12 cellular contexts compared by ENCODE assay signal in the genomic region with DNA sequence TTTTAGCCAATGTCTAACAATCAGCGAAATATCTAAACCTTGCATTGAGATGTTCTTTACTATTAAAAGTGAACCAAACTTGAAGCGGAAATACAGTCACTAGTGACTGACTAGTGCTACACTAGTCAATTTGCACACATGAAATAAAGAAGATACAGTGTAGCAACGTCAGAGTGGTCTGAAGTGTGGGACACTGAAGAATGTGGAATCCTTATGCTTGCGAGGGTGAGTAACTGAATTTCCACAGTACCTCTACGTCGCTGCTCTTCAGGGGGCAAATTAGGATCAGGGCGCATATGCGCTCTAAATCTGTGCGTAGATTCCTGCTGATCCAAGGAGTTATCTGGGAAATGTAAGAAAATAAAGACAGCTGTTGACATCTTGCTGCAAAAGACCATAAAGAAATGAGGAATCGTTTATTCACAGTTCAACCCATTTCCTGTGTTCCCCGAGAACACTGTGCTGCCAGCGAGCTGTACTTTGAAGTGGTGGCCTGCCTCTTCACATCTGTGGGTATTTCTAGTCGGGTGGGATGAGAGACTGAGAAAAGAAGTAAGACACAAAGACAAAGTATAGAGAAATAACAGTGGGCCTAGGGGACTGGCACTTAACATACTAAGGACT. TPM values are rescaled to one million over a fixed set of nuclear protein-coding genes. Genes with fewer than 3 reads are reported as not detected.
DNase-seq lines count a peak whose midpoint lies in the region; ATAC-seq and TF ChIP-seq lines count a peak whose summit lies in the region.
"Had no signal": no experiment of that assay in that cellular context is flagged by ENCODE, and none has a peak within 500 bp of the region (broad histone marks: within the 10 kb centered on the region; RNA-seq: fewer than 3 reads in every experiment).

No MANE protein-coding gene starts in this region.

- H3K4me3 ChIP-seq in GM23338 = no peak overlapping the region
- H3K4me3 ChIP-seq in smooth muscle cell = no peak overlapping the region
- H3K4me3 ChIP-seq in uterus = no peak overlapping the region

- no peak overlapping the region for H2AFZ ChIP-seq in GM23338
- no peak overlapping the region for H2AFZ ChIP-seq in smooth muscle cell (ENCODE audit: low read depth)

- no peaks in the 10 kb centered on the region for H3F3A ChIP-seq in GM23338 (replicated peaks; ENCODE audit: low read depth)
- H3F3A ChIP-seq in smooth muscle cell (ENCODE audit: low read depth) = no peaks in the 10 kb centered on the region

- 0 out of 2 replicates have a peak overlapping the region, but pooled peaks have one; percentile 36 for H3K4me2 ChIP-seq in GM23338
- peak overlapping the region; percentile 47 for H3K4me2 ChIP-seq in smooth muscle cell

- peak; percentile 55 for ATAC-seq in GM23338
- ATAC-seq in activated naive CD8-positive, alpha-beta T cell treated with anti-CD3 and anti-CD28 coated beads, Interleukin-2, amount 10 ng/mL, durations not matched to agents 7 days and 5 days (ENCODE audit: low read depth) = peak; percentile 86
- ATAC-seq: PC-3 had no signal

- H3K9me2 ChIP-seq in GM23338 (ENCODE audit: insufficient read depth) = no peaks in the 10 kb centered on the region

- H3K27ac ChIP-seq in GM23338 (ENCODE audit: low read depth) = no peak overlapping the region
- H3K27ac ChIP-seq in smooth muscle cell (ENCODE audit: low read depth) = peak overlapping the region; percentile 11
- no peak overlapping the region for H3K27ac ChIP-seq in uterus

- H3K9me3 ChIP-seq in smooth muscle cell (replicated peaks; ENCODE audit: low read depth) = no peaks in the 10 kb centered on the region
- no peaks in the 10 kb centered on the region for H3K9me3 ChIP-seq in uterus

- no peak for TF ChIP-seq POLR2A in uterus (IDR thresholded peaks at IDR 0.05)

- intact Hi-C loops in uterus (cut with DNase I; ENCODE audit: low total_unique reads) = no loop called here

- H3K27me3 Mint-ChIP-seq in GM23338 (ENCODE audit: insufficient read depth, low read depth, poor library complexity) = peaks cover 6% of the 10 kb centered on the region
- peaks cover 5% of the 10 kb centered on the region for H3K27me3 Mint-ChIP-seq in activated naive CD8-positive, alpha-beta T cell treated with anti-CD3 and anti-CD28 coated beads, Interleukin-2, amount 10 ng/mL, durations not matched to agents 7 days and 5 days
- peaks cover 4% of the 10 kb centered on the region for H3K27me3 Mint-ChIP-seq in endothelial cell (ENCODE audit: unreplicated experiment)

- DNase-seq in GM23338 (ENCODE audit: low spot score) (no peak), smooth muscle cell (lab: John Stamatoyannopoulos, UW; ENCODE audit: unreplicated experiment) (no peak), uterus (no peak), endothelial cell (ENCODE audit: low spot score) (no peak), NCI-H1048 (lab: John Stamatoyannopoulos, UW) (no peak), NCI-H345 (lab: John Stamatoyannopoulos, UW) (no peak)
- peak; percentile 61 for DNase-seq in activated CD4-positive, alpha-beta T cell treated with anti-CD3 and anti-CD28 coated beads for 48 hours
- no peak for DNase-seq in activated naive CD8-positive, alpha-beta T cell treated with anti-CD3 and anti-CD28 coated beads, Interleukin-2, amount 10 ng/mL, durations not matched to agents 7 days and 5 days
- DNase-seq: PC-3 had no signal

- H3K9me3 Mint-ChIP-seq in GM23338 (no peaks in the 10 kb centered on the region), endothelial cell (ENCODE audit: unreplicated experiment) (no peaks in the 10 kb centered on the region)
- H3K9me3 Mint-ChIP-seq in activated naive CD8-positive, alpha-beta T cell treated with anti-CD3 and anti-CD28 coated beads, Interleukin-2, amount 10 ng/mL, durations not matched to agents 7 days and 5 days = no peaks in the 10 kb centered on the region
- H3K9me3 Mint-ChIP-seq: neural crest cell had no signal

- H3K36me3 Mint-ChIP-seq in GM23338 (ENCODE audit: low read depth) = no peaks in the 10 kb centered on the region
- peaks cover 1% of the 10 kb centered on the region for H3K36me3 Mint-ChIP-seq in activated naive CD8-positive, alpha-beta T cell treated with anti-CD3 and anti-CD28 coated beads, Interleukin-2, amount 10 ng/mL, durations not matched to agents 7 days and 5 days
- no peaks in the 10 kb centered on the region for H3K36me3 Mint-ChIP-seq in endothelial cell (ENCODE audit: low read depth, unreplicated experiment)

- H3K27me3 ChIP-seq in GM23338 (ENCODE audit: insufficient read depth) (no peaks in the 10 kb centered on the region), smooth muscle cell (ENCODE audit: low read depth) (peaks cover 42% of the 10 kb centered on the region), uterus (no peaks in the 10 kb centered on the region)

- peaks cover 26% of the 10 kb centered on the region for H3K4me1 Mint-ChIP-seq in GM23338
- peaks cover 31% of the 10 kb centered on the region for H3K4me1 Mint-ChIP-seq in activated naive CD8-positive, alpha-beta T cell treated with anti-CD3 and anti-CD28 coated beads, Interleukin-2, amount 10 ng/mL, durations not matched to agents 7 days and 5 days
- peaks cover 5% of the 10 kb centered on the region for H3K4me1 Mint-ChIP-seq in endothelial cell (ENCODE audit: unreplicated experiment)
- H3K4me1 Mint-ChIP-seq: neural crest cell had no signal

- H3K4me1 ChIP-seq in GM23338 (ENCODE audit: insufficient read depth) = peaks cover 29% of the 10 kb centered on the region
- H3K4me1 ChIP-seq in smooth muscle cell (ENCODE audit: low read depth) = peaks cover 9% of the 10 kb centered on the region
- H3K4me1 ChIP-seq in uterus = no peaks in the 10 kb centered on the region

- no peak for TF ChIP-seq CTCF in GM23338 (conservative IDR thresholded peaks at IDR 0.05; ENCODE audit: low read depth in 2 of 2)
- TF ChIP-seq CTCF in smooth muscle cell (IDR thresholded peaks at IDR 0.05; ENCODE audit: borderline replicate concordance, insufficient read depth, poor library complexity, severe bottlenecking) = no peak
- no peak for TF ChIP-seq CTCF in uterus (IDR thresholded peaks at IDR 0.05)
- TF ChIP-seq CTCF in endothelial cell (IDR thresholded peaks at IDR 0.05; ENCODE audit: unreplicated experiment) = no peak

- H3K79me2 ChIP-seq in GM23338 (replicated peaks; ENCODE audit: insufficient read depth) (no peaks in the 10 kb centered on the region), smooth muscle cell (ENCODE audit: low read depth) (no peaks in the 10 kb centered on the region)

- H3K27ac Mint-ChIP-seq in GM23338 (no peak overlapping the region), endothelial cell (ENCODE audit: unreplicated experiment) (no peak overlapping the region)
- peak overlapping the region; percentile 79 for H3K27ac Mint-ChIP-seq in activated naive CD8-positive, alpha-beta T cell treated with anti-CD3 and anti-CD28 coated beads, Interleukin-2, amount 10 ng/mL, durations not matched to agents 7 days and 5 days

- 43% methylated on average over 13 of the region's 13 CpGs for WGBS in smooth muscle cell (ENCODE audit: low lambda C conversion rate)

- H3K4me3 Mint-ChIP-seq in GM23338 = 0 out of 3 replicates have a peak overlapping the region, but pooled peaks have one; percentile 8
- peak overlapping the region; percentile 64 for H3K4me3 Mint-ChIP-seq in activated naive CD8-positive, alpha-beta T cell treated with anti-CD3 and anti-CD28 coated beads, Interleukin-2, amount 10 ng/mL, durations not matched to agents 7 days and 5 days
- no peak overlapping the region for H3K4me3 Mint-ChIP-seq in endothelial cell (ENCODE audit: unreplicated experiment)
- H3K4me3 Mint-ChIP-seq: neural crest cell had no signal

- no peak overlapping the region for H3K9ac ChIP-seq in smooth muscle cell (ENCODE audit: low read depth)

- POLR2A ChIA-PET in activated naive CD8-positive, alpha-beta T cell treated with anti-CD3 and anti-CD28 coated beads, Interleukin-2, amount 10 ng/mL, durations not matched to agents 7 days and 5 days (lab: Charles Lee) = interaction anchor here (1.6 kb wide), 1 partner anchor 28 kb away, joined by 5 read pairs; no protein-coding TSS in a partner anchor

- H4K20me1 ChIP-seq in GM23338 (replicated peaks; ENCODE audit: insufficient read depth) (no peaks in the 10 kb centered on the region), smooth muscle cell (ENCODE audit: low read depth) (no peaks in the 10 kb centered on the region)

- H3K36me3 ChIP-seq in GM23338 (ENCODE audit: insufficient read depth) = no peaks in the 10 kb centered on the region
- no peaks in the 10 kb centered on the region for H3K36me3 ChIP-seq in smooth muscle cell (ENCODE audit: low read depth)
- H3K36me3 ChIP-seq in uterus = no peaks in the 10 kb centered on the region

RNA-seq across cellular contexts. Expression of gene FLT4, which starts 39.8 kb away (rescaled TPM):
- 13.8 and 17.3 TPM in 2 replicates for total RNA-seq in GM23338 (2014; rRNA removed; shearing (Covaris generic))
- polyA plus RNA-seq in GM23338 (2016; fragmentation: Nextera tagmentation; extraction: Ambion mirVana) (2.6 and 3.4 TPM in 2 replicates), smooth muscle cell (0.56 TPM in 1 of 2 replicates, not detected in the other)
- 10 to 100 TPM; 11.6 to 13.2 TPM for total RNA-seq in activated naive CD8-positive, alpha-beta T cell treated with anti-CD3 and anti-CD28 coated beads, Interleukin-2, amount 10 ng/mL, durations not matched to agents 7 days and 5 days
- total RNA-seq in smooth muscle cell (not detected in 2 replicates), uterus (10 to 100 TPM; 22.5 to 35.5 (median 25.1) TPM), endothelial cell (ENCODE audit: unreplicated experiment) (541 TPM)
- total RNA-seq: PC-3 had no signal

RNA-seq across cellular contexts. Expression of gene OR2Y1, which starts 50.7 kb away (rescaled TPM):
- not detected in 2 replicates for total RNA-seq in GM23338 (2014; rRNA removed; shearing (Covaris generic))
- polyA plus RNA-seq in GM23338 (2016; fragmentation: Nextera tagmentation; extraction: Ambion mirVana) = not detected in 2 replicates
- total RNA-seq in activated naive CD8-positive, alpha-beta T cell treated with anti-CD3 and anti-CD28 coated beads, Interleukin-2, amount 10 ng/mL, durations not matched to agents 7 days and 5 days = not detected
- not detected in 2 replicates for total RNA-seq in smooth muscle cell
- polyA plus RNA-seq in smooth muscle cell = not detected in 2 replicates
- total RNA-seq in uterus = not detected
- total RNA-seq in endothelial cell (ENCODE audit: unreplicated experiment) = not detected
- total RNA-seq: dermis microvascular lymphatic vessel endothelial cell, neural crest cell, PC-3 had no signal
- polyA plus RNA-seq: BJ had no signal

Comparison
In these comparisons a context has a peak if more than half of its experiments do, and no peak if none do; other contexts are left out.
1. RNA of gene FLT4, which starts 39.8 kb away (total RNA-seq): 541 TPM in endothelial cell (single experiment); 22.5 to 35.5 TPM in uterus, 13.8 to 17.3 TPM in GM23338, 11.6 to 13.2 TPM in activated naive CD8-positive, alpha-beta T cell treated with anti-CD3 and anti-CD28 coated beads, Interleukin-2, amount 10 ng/mL, durations not matched to agents 7 days and 5 days and not detected in smooth muscle cell; every median in the first group is over 10 times any median in the second.